In the genomic region with DNA sequence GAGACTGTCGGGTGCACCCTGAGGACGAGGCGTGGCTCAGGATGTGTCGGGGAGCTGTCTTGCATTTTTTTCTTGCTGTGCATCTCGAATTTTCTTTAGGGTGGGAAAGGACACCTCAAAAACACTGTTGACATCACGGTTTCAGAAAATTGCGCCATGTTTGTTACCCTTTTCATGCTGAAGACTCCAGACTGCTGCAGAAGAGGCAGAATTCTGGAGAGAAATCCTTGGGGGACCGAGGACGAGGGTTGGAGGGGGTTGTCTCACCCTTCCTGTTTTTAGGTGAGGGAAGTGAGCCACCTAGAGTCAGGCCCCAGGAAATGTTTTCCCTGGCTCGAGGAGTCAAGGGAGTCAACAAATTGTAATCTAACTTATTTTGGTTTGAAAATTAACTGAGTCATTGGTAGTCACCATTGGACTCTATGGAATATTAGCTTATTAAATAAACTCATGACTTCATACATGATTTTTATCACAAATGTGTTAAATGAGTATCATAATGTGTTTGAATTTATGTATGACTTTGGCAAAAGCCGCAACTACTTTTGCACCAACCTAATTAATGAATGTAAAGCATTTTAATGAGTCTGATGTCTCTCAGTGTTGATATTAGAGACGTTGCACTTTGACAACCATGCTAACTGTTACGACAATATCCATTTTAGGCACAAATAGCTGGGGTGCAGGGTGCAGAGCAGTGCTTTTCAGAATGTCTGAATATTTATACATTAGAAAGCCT, we compare ENCODE assay signal across 1 cellular context.
TF ChIP-seq lines count a peak whose summit lies in the region.

No MANE protein-coding gene starts in this region.

TF ChIP-seq in HEK293, 187 proteins besides CTCF, POLR2A, EP300 and RAD21 (continued from another document and continues in another):
- TF ChIP-seq, protein P1, sequence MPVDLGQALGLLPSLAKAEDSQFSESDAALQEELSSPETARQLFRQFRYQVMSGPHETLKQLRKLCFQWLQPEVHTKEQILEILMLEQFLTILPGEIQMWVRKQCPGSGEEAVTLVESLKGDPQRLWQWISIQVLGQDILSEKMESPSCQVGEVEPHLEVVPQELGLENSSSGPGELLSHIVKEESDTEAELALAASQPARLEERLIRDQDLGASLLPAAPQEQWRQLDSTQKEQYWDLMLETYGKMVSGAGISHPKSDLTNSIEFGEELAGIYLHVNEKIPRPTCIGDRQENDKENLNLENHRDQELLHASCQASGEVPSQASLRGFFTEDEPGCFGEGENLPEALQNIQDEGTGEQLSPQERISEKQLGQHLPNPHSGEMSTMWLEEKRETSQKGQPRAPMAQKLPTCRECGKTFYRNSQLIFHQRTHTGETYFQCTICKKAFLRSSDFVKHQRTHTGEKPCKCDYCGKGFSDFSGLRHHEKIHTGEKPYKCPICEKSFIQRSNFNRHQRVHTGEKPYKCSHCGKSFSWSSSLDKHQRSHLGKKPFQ (tag by site-specific recombination; IDR thresholded peaks at IDR 0.05), result no peak
- no peak for TF ChIP-seq KLF8 (tag by site-specific recombination; IDR thresholded peaks at IDR 0.05)
- TF ChIP-seq SP3 (tag by site-specific recombination; IDR thresholded peaks at IDR 0.05), result no peak
- no peak for TF ChIP-seq ZNF404 (tag by site-specific recombination; IDR thresholded peaks at IDR 0.05)
- no peak for TF ChIP-seq ZNF768 (tag by site-specific recombination; IDR thresholded peaks at IDR 0.05)
- TF ChIP-seq ZBTB48 (tag by site-specific recombination; IDR thresholded peaks at IDR 0.05), result peak; percentile 52; the same call in 1 of the 2 replicates
- peak; percentile 28 for TF ChIP-seq ZNF341 (tag by site-specific recombination; IDR thresholded peaks at IDR 0.05; ENCODE audit: low read depth)
- TF ChIP-seq BCL11B (tag by site-specific recombination; IDR thresholded peaks at IDR 0.05; ENCODE audit: low read depth), result no peak
- TF ChIP-seq ZBTB8A (tag by site-specific recombination; IDR thresholded peaks at IDR 0.05), result no peak
- TF ChIP-seq ZNF221 (tag by site-specific recombination; IDR thresholded peaks at IDR 0.05; ENCODE audit: borderline replicate concordance), result no peak
- TF ChIP-seq ZNF394 (tag by site-specific recombination; IDR thresholded peaks at IDR 0.05; ENCODE audit: borderline replicate concordance), result no peak
- no peak for TF ChIP-seq MEIS1 (CRISPR knock-in tag; IDR thresholded peaks at IDR 0.05; ENCODE audit: borderline replicate concordance)
- TF ChIP-seq, protein P2, sequence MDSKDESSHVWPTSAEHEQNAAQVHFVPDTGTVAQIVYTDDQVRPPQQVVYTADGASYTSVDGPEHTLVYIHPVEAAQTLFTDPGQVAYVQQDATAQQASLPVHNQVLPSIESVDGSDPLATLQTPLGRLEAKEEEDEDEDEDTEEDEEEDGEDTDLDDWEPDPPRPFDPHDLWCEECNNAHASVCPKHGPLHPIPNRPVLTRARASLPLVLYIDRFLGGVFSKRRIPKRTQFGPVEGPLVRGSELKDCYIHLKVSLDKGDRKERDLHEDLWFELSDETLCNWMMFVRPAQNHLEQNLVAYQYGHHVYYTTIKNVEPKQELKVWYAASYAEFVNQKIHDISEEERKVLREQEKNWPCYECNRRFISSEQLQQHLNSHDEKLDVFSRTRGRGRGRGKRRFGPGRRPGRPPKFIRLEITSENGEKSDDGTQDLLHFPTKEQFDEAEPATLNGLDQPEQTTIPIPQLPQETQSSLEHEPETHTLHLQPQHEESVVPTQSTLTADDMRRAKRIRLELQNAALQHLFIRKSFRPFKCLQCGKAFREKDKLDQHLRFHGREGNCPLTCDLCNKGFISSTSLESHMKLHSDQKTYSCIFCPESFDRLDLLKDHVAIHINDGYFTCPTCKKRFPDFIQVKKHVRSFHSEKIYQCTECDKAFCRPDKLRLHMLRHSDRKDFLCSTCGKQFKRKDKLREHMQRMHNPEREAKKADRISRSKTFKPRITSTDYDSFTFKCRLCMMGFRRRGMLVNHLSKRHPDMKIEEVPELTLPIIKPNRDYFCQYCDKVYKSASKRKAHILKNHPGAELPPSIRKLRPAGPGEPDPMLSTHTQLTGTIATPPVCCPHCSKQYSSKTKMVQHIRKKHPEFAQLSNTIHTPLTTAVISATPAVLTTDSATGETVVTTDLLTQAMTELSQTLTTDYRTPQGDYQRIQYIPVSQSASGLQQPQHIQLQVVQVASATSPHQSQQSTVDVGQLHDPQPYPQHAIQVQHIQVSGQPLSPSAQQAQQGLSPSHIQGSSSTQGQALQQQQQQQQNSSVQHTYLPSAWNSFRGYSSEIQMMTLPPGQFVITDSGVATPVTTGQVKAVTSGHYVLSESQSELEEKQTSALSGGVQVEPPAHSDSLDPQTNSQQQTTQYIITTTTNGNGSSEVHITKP (tag by site-specific recombination; IDR thresholded peaks at IDR 0.05), result no peak
- TF ChIP-seq, protein P3, sequence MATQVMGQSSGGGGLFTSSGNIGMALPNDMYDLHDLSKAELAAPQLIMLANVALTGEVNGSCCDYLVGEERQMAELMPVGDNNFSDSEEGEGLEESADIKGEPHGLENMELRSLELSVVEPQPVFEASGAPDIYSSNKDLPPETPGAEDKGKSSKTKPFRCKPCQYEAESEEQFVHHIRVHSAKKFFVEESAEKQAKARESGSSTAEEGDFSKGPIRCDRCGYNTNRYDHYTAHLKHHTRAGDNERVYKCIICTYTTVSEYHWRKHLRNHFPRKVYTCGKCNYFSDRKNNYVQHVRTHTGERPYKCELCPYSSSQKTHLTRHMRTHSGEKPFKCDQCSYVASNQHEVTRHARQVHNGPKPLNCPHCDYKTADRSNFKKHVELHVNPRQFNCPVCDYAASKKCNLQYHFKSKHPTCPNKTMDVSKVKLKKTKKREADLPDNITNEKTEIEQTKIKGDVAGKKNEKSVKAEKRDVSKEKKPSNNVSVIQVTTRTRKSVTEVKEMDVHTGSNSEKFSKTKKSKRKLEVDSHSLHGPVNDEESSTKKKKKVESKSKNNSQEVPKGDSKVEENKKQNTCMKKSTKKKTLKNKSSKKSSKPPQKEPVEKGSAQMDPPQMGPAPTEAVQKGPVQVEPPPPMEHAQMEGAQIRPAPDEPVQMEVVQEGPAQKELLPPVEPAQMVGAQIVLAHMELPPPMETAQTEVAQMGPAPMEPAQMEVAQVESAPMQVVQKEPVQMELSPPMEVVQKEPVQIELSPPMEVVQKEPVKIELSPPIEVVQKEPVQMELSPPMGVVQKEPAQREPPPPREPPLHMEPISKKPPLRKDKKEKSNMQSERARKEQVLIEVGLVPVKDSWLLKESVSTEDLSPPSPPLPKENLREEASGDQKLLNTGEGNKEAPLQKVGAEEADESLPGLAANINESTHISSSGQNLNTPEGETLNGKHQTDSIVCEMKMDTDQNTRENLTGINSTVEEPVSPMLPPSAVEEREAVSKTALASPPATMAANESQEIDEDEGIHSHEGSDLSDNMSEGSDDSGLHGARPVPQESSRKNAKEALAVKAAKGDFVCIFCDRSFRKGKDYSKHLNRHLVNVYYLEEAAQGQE (tag by site-specific recombination; IDR thresholded peaks at IDR 0.05), result no peak
- TF ChIP-seq, protein P4, sequence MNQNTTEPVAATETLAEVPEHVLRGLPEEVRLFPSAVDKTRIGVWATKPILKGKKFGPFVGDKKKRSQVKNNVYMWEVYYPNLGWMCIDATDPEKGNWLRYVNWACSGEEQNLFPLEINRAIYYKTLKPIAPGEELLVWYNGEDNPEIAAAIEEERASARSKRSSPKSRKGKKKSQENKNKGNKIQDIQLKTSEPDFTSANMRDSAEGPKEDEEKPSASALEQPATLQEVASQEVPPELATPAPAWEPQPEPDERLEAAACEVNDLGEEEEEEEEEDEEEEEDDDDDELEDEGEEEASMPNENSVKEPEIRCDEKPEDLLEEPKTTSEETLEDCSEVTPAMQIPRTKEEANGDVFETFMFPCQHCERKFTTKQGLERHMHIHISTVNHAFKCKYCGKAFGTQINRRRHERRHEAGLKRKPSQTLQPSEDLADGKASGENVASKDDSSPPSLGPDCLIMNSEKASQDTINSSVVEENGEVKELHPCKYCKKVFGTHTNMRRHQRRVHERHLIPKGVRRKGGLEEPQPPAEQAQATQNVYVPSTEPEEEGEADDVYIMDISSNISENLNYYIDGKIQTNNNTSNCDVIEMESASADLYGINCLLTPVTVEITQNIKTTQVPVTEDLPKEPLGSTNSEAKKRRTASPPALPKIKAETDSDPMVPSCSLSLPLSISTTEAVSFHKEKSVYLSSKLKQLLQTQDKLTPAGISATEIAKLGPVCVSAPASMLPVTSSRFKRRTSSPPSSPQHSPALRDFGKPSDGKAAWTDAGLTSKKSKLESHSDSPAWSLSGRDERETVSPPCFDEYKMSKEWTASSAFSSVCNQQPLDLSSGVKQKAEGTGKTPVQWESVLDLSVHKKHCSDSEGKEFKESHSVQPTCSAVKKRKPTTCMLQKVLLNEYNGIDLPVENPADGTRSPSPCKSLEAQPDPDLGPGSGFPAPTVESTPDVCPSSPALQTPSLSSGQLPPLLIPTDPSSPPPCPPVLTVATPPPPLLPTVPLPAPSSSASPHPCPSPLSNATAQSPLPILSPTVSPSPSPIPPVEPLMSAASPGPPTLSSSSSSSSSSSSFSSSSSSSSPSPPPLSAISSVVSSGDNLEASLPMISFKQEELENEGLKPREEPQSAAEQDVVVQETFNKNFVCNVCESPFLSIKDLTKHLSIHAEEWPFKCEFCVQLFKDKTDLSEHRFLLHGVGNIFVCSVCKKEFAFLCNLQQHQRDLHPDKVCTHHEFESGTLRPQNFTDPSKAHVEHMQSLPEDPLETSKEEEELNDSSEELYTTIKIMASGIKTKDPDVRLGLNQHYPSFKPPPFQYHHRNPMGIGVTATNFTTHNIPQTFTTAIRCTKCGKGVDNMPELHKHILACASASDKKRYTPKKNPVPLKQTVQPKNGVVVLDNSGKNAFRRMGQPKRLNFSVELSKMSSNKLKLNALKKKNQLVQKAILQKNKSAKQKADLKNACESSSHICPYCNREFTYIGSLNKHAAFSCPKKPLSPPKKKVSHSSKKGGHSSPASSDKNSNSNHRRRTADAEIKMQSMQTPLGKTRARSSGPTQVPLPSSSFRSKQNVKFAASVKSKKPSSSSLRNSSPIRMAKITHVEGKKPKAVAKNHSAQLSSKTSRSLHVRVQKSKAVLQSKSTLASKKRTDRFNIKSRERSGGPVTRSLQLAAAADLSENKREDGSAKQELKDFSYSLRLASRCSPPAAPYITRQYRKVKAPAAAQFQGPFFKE (tag by site-specific recombination; IDR thresholded peaks at IDR 0.05; ENCODE audit: borderline replicate concordance), result no peak
- TF ChIP-seq ZNF529 (tag by site-specific recombination; IDR thresholded peaks at IDR 0.05; ENCODE audit: insufficient replicate concordance), result no peak
- TF ChIP-seq ZNF510 (tag by site-specific recombination; IDR thresholded peaks at IDR 0.05; ENCODE audit: insufficient replicate concordance), result no peak
- no peak for TF ChIP-seq ZNF16 (tag by site-specific recombination; IDR thresholded peaks at IDR 0.05; ENCODE audit: low read depth)
- TF ChIP-seq, protein P5, sequence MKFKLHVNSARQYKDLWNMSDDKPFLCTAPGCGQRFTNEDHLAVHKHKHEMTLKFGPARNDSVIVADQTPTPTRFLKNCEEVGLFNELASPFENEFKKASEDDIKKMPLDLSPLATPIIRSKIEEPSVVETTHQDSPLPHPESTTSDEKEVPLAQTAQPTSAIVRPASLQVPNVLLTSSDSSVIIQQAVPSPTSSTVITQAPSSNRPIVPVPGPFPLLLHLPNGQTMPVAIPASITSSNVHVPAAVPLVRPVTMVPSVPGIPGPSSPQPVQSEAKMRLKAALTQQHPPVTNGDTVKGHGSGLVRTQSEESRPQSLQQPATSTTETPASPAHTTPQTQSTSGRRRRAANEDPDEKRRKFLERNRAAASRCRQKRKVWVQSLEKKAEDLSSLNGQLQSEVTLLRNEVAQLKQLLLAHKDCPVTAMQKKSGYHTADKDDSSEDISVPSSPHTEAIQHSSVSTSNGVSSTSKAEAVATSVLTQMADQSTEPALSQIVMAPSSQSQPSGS (tag by site-specific recombination; IDR thresholded peaks at IDR 0.05; ENCODE audit: low read depth), result peak; percentile 3; the same call in 1 of the 2 replicates
- TF ChIP-seq ZNF610 (tag by site-specific recombination; IDR thresholded peaks at IDR 0.05; ENCODE audit: borderline replicate concordance), result no peak
- TF ChIP-seq, protein P6, sequence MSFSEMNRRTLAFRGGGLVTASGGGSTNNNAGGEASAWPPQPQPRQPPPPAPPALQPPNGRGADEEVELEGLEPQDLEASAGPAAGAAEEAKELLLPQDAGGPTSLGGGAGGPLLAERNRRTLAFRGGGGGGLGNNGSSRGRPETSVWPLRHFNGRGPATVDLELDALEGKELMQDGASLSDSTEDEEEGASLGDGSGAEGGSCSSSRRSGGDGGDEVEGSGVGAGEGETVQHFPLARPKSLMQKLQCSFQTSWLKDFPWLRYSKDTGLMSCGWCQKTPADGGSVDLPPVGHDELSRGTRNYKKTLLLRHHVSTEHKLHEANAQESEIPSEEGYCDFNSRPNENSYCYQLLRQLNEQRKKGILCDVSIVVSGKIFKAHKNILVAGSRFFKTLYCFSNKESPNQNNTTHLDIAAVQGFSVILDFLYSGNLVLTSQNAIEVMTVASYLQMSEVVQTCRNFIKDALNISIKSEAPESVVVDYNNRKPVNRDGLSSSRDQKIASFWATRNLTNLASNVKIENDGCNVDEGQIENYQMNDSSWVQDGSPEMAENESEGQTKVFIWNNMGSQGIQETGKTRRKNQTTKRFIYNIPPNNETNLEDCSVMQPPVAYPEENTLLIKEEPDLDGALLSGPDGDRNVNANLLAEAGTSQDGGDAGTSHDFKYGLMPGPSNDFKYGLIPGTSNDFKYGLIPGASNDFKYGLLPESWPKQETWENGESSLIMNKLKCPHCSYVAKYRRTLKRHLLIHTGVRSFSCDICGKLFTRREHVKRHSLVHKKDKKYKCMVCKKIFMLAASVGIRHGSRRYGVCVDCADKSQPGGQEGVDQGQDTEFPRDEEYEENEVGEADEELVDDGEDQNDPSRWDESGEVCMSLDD (tag by site-specific recombination; IDR thresholded peaks at IDR 0.05), result peak; percentile 66
- TF ChIP-seq ZNF571 (tag by site-specific recombination; IDR thresholded peaks at IDR 0.05), result no peak
- no peak for TF ChIP-seq ZFP3 (tag by site-specific recombination; IDR thresholded peaks at IDR 0.05; ENCODE audit: low read depth)
- no peak; the same call in 1 of the 2 replicates for TF ChIP-seq KLF10 (tag by site-specific recombination; IDR thresholded peaks at IDR 0.05)
- TF ChIP-seq, protein P7, sequence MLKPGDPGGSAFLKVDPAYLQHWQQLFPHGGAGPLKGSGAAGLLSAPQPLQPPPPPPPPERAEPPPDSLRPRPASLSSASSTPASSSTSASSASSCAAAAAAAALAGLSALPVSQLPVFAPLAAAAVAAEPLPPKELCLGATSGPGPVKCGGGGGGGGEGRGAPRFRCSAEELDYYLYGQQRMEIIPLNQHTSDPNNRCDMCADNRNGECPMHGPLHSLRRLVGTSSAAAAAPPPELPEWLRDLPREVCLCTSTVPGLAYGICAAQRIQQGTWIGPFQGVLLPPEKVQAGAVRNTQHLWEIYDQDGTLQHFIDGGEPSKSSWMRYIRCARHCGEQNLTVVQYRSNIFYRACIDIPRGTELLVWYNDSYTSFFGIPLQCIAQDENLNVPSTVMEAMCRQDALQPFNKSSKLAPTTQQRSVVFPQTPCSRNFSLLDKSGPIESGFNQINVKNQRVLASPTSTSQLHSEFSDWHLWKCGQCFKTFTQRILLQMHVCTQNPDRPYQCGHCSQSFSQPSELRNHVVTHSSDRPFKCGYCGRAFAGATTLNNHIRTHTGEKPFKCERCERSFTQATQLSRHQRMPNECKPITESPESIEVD (tag by site-specific recombination; IDR thresholded peaks at IDR 0.05), result no peak
- TF ChIP-seq GLIS1 (tag by site-specific recombination; IDR thresholded peaks at IDR 0.05), result peak; percentile 17; the same call in 1 of the 2 replicates
- TF ChIP-seq GLI2 (tag by site-specific recombination; IDR thresholded peaks at IDR 0.05; ENCODE audit: borderline replicate concordance, low read depth), result no peak
- TF ChIP-seq ZNF560 (tag by site-specific recombination; IDR thresholded peaks at IDR 0.05; ENCODE audit: borderline replicate concordance), result no peak
- no peak for TF ChIP-seq ZNF175 (tag by site-specific recombination; IDR thresholded peaks at IDR 0.05)
- no peak for TF ChIP-seq ZNF223 (tag by site-specific recombination; IDR thresholded peaks at IDR 0.05)
- TF ChIP-seq ZXDB (tag by site-specific recombination; IDR thresholded peaks at IDR 0.05), result no peak
